In the genomic region with DNA sequence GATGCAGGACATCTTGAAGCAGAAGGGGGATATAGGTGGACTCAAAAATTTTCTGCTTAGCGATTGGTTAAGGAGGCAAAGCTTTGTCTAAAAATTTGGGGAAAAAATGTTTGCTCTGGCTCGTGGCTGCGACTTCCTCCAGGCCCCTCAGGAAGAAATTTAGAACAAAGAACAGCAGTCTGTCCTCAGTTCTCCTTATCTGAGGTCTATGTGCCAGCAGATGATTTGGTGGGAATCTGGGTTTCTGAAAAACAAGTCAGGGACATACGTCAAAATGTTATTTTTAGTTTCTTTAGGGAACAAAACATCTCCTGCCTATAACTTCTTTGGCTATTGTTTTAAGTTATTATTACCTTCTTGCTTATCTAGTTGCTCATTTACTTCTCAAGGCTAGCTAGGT, we compare ENCODE assay signal across 35 cellular contexts. TPM values are rescaled to one million over a fixed set of nuclear protein-coding genes. Genes with fewer than 3 reads are reported as not detected.
"Had no signal": no experiment of that assay in that cellular context is flagged by ENCODE, and none has a peak within 500 bp of the region (broad histone marks: within the 10 kb centered on the region; RNA-seq: fewer than 3 reads in every experiment).

No MANE protein-coding gene starts in this region.

- DNase-seq: activated CD4-positive, alpha-beta T cell treated with anti-CD3 and anti-CD28 coated beads for 36 hours; activated CD4-positive, CD25-positive, alpha-beta regulatory T cell; activated CD8-positive, alpha-beta memory T cell treated with anti-CD3 and anti-CD28 coated beads, Interleukin-2, amount 10 ng/mL, durations not matched to agents 7 days and 5 days; activated CD8-positive, alpha-beta T cell treated with anti-CD3 and anti-CD28 coated beads, Interleukin-2, amount 10 ng/mL, durations not matched to agents 7 days and 5 days; activated naive CD4-positive, alpha-beta T cell; activated T-cell treated with anti-CD3 and anti-CD28 coated beads, Interleukin-2, amount 50 U/mL, for 48 hours; cerebellar nuclear complex; foreskin keratinocyte; heart right ventricle; kidney glomerular epithelial cell; retina; sigmoid colon; small intestine; stimulated activated CD4-positive, alpha-beta T cell treated with anti-CD3 and anti-CD28 coated beads, Interleukin-4, amount 100 ng/mL, for 24 hours; T-helper 1 cell; uterus had no signal

- H3K9me3 Mint-ChIP-seq: activated naive CD4-positive, alpha-beta T cell treated with anti-CD3 and anti-CD28 coated beads, Interleukin-2, amount 50 U/mL, for 72 hours; activated T-helper 2 cell treated with anti-CD3 and anti-CD28 coated beads, Interferon-gamma antibody, Interleukin-2, Interleukin-4, amounts not matched to agents 10 μg/mL and 5 μg/mL and 100 μg/mL, durations not matched to agents 14 hours and 24 hours and 36 hours; stimulated activated effector memory CD8-positive, alpha-beta T cell treated with anti-CD3 and anti-CD28 coated beads, Interleukin-12 subunit alpha, Interleukin-12 subunit beta, amount 100 ng/mL, for 72 hours; stimulated activated naive CD8-positive, alpha-beta T cell treated with anti-CD3 and anti-CD28 coated beads, Interleukin-15, Interleukin-2, amounts not matched to agents 100 ng/mL and 50 ng/mL, for 24 hours; T-helper 2 cell treated with Interferon-gamma antibody and Interleukin-4, amounts not matched to agents 5 μg/mL and 100 μg/mL, for 36 hours had no signal

- H3K27me3 ChIP-seq: cardiac muscle cell, foreskin keratinocyte, heart right ventricle, neutrophil, sigmoid colon, uterus had no signal

- ATAC-seq: activated CD4-positive, alpha-beta T cell treated with anti-CD3 and anti-CD28 coated beads for 36 hours; activated CD8-positive, alpha-beta memory T cell treated with anti-CD3 and anti-CD28 coated beads, Interleukin-2, amount 10 ng/mL, durations not matched to agents 7 days and 5 days; activated CD8-positive, alpha-beta T cell treated with anti-CD3 and anti-CD28 coated beads, Interleukin-2, amount 10 ng/mL, durations not matched to agents 7 days and 5 days; activated naive CD4-positive, alpha-beta T cell treated with anti-CD3 and anti-CD28 coated beads, Interleukin-2, amount 50 U/mL, for 72 hours; esophagus mucosa; foreskin keratinocyte; heart right ventricle; stimulated activated effector memory CD8-positive, alpha-beta T cell treated with anti-CD3 and anti-CD28 coated beads, Interleukin-12 subunit alpha, Interleukin-12 subunit beta, amount 100 ng/mL, for 72 hours had no signal

- FAIRE-seq: small intestine had no signal

- H3K27ac ChIP-seq: cardiac muscle cell, coronary artery, foreskin keratinocyte, heart right ventricle, neutrophil, sigmoid colon, uterus had no signal

- H3K4me1 ChIP-seq: foreskin keratinocyte, heart right ventricle, uterus had no signal

- H3K4me3 Mint-ChIP-seq: activated CD4-positive, alpha-beta T cell treated with anti-CD3 and anti-CD28 coated beads for 36 hours; activated CD8-positive, alpha-beta memory T cell treated with anti-CD3 and anti-CD28 coated beads, Interleukin-2, amount 10 ng/mL, durations not matched to agents 7 days and 5 days; activated CD8-positive, alpha-beta T cell treated with anti-CD3 and anti-CD28 coated beads, Interleukin-2, amount 10 ng/mL, durations not matched to agents 7 days and 5 days; nephron; stimulated activated effector memory CD8-positive, alpha-beta T cell treated with anti-CD3 and anti-CD28 coated beads, Interleukin-12 subunit alpha, Interleukin-12 subunit beta, amount 100 ng/mL, for 72 hours; stimulated activated naive CD8-positive, alpha-beta T cell treated with anti-CD3 and anti-CD28 coated beads, Interleukin-15, Interleukin-2, amounts not matched to agents 100 ng/mL and 50 ng/mL, for 24 hours; T-helper 2 cell treated with Interferon-gamma antibody and Interleukin-4, amounts not matched to agents 5 μg/mL and 100 μg/mL, for 36 hours; type B pancreatic cell had no signal

- H3K36me3 ChIP-seq: cardiac muscle cell, heart right ventricle, neutrophil, sigmoid colon, uterus had no signal

- H3K27ac Mint-ChIP-seq: activated CD4-positive, alpha-beta T cell treated with anti-CD3 and anti-CD28 coated beads for 36 hours; activated CD8-positive, alpha-beta memory T cell treated with anti-CD3 and anti-CD28 coated beads, Interleukin-2, amount 10 ng/mL, durations not matched to agents 7 days and 5 days; activated CD8-positive, alpha-beta T cell treated with anti-CD3 and anti-CD28 coated beads, Interleukin-2, amount 10 ng/mL, durations not matched to agents 7 days and 5 days; activated naive CD4-positive, alpha-beta T cell treated with anti-CD3 and anti-CD28 coated beads, Interleukin-2, amount 50 U/mL, for 72 hours; activated T-helper 2 cell treated with anti-CD3 and anti-CD28 coated beads, Interferon-gamma antibody, Interleukin-2, Interleukin-4, amounts not matched to agents 10 μg/mL and 5 μg/mL and 100 μg/mL, durations not matched to agents 14 hours and 24 hours and 36 hours; progenitor cell of endocrine pancreas; stimulated activated effector memory CD8-positive, alpha-beta T cell treated with anti-CD3 and anti-CD28 coated beads, Interleukin-12 subunit alpha, Interleukin-12 subunit beta, amount 100 ng/mL, for 72 hours; stimulated activated naive CD8-positive, alpha-beta T cell treated with anti-CD3 and anti-CD28 coated beads, Interleukin-15, Interleukin-2, amounts not matched to agents 100 ng/mL and 50 ng/mL, for 24 hours; T-helper 2 cell treated with Interferon-gamma antibody and Interleukin-4, amounts not matched to agents 5 μg/mL and 100 μg/mL, for 36 hours had no signal

- H3K27me3 Mint-ChIP-seq: progenitor cell of endocrine pancreas, type B pancreatic cell had no signal

- H3K36me3 Mint-ChIP-seq: activated CD8-positive, alpha-beta memory T cell treated with anti-CD3 and anti-CD28 coated beads, Interleukin-2, amount 10 ng/mL, durations not matched to agents 7 days and 5 days; activated naive CD4-positive, alpha-beta T cell treated with anti-CD3 and anti-CD28 coated beads, Interleukin-2, amount 50 U/mL, for 72 hours; stimulated activated effector memory CD8-positive, alpha-beta T cell treated with anti-CD3 and anti-CD28 coated beads, Interleukin-12 subunit alpha, Interleukin-12 subunit beta, amount 100 ng/mL, for 72 hours; type B pancreatic cell had no signal

- H3K4me3 ChIP-seq: cardiac muscle cell, coronary artery, heart right ventricle, lung, sigmoid colon, uterus had no signal

- H3K4me1 Mint-ChIP-seq: activated CD4-positive, alpha-beta T cell treated with anti-CD3 and anti-CD28 coated beads for 36 hours; activated CD8-positive, alpha-beta memory T cell treated with anti-CD3 and anti-CD28 coated beads, Interleukin-2, amount 10 ng/mL, durations not matched to agents 7 days and 5 days; stimulated activated effector memory CD8-positive, alpha-beta T cell treated with anti-CD3 and anti-CD28 coated beads, Interleukin-12 subunit alpha, Interleukin-12 subunit beta, amount 100 ng/mL, for 72 hours had no signal

- H3K9me3 ChIP-seq: heart right ventricle, neutrophil, sigmoid colon, uterus had no signal

RNA-seq across cellular contexts. Expression of gene OR6M1, which starts 8.1 kb away (rescaled TPM):
- total RNA-seq: activated CD4-positive, alpha-beta T cell treated with anti-CD3 and anti-CD28 coated beads for 36 hours; activated CD8-positive, alpha-beta memory T cell treated with anti-CD3 and anti-CD28 coated beads, Interleukin-2, amount 10 ng/mL, durations not matched to agents 7 days and 5 days; activated CD8-positive, alpha-beta T cell treated with anti-CD3 and anti-CD28 coated beads, Interleukin-2, amount 10 ng/mL, durations not matched to agents 7 days and 5 days; activated naive CD4-positive, alpha-beta T cell treated with anti-CD3 and anti-CD28 coated beads, Interleukin-2, amount 50 U/mL, for 72 hours; activated T-helper 2 cell treated with anti-CD3 and anti-CD28 coated beads, Interferon-gamma antibody, Interleukin-2, Interleukin-4, amounts not matched to agents 10 μg/mL and 5 μg/mL and 100 μg/mL, durations not matched to agents 14 hours and 24 hours and 36 hours; cardiac muscle cell; esophagus mucosa; foreskin keratinocyte; heart right ventricle; left lobe of liver; lung; mesenteric fat pad; mucosa of gallbladder; osteocyte; progenitor cell of endocrine pancreas; sigmoid colon; subcutaneous adipose tissue; uterus had no signal
- polyA plus RNA-seq: cardiac muscle cell, foreskin keratinocyte, heart right ventricle, lung, sigmoid colon, small intestine, thymus had no signal

RNA-seq across cellular contexts. Expression of gene OR6X1, which starts 43.8 kb away (rescaled TPM):
- total RNA-seq: activated CD4-positive, alpha-beta T cell treated with anti-CD3 and anti-CD28 coated beads for 36 hours; activated CD8-positive, alpha-beta memory T cell treated with anti-CD3 and anti-CD28 coated beads, Interleukin-2, amount 10 ng/mL, durations not matched to agents 7 days and 5 days; activated CD8-positive, alpha-beta T cell treated with anti-CD3 and anti-CD28 coated beads, Interleukin-2, amount 10 ng/mL, durations not matched to agents 7 days and 5 days; activated naive CD4-positive, alpha-beta T cell treated with anti-CD3 and anti-CD28 coated beads, Interleukin-2, amount 50 U/mL, for 72 hours; activated T-helper 2 cell treated with anti-CD3 and anti-CD28 coated beads, Interferon-gamma antibody, Interleukin-2, Interleukin-4, amounts not matched to agents 10 μg/mL and 5 μg/mL and 100 μg/mL, durations not matched to agents 14 hours and 24 hours and 36 hours; cardiac muscle cell; esophagus mucosa; foreskin keratinocyte; heart right ventricle; left lobe of liver; lung; mesenteric fat pad; mucosa of gallbladder; osteocyte; progenitor cell of endocrine pancreas; sigmoid colon; subcutaneous adipose tissue; uterus had no signal
- polyA plus RNA-seq: cardiac muscle cell, foreskin keratinocyte, heart right ventricle, lung, sigmoid colon, small intestine, thymus had no signal
